In the genomic region with DNA sequence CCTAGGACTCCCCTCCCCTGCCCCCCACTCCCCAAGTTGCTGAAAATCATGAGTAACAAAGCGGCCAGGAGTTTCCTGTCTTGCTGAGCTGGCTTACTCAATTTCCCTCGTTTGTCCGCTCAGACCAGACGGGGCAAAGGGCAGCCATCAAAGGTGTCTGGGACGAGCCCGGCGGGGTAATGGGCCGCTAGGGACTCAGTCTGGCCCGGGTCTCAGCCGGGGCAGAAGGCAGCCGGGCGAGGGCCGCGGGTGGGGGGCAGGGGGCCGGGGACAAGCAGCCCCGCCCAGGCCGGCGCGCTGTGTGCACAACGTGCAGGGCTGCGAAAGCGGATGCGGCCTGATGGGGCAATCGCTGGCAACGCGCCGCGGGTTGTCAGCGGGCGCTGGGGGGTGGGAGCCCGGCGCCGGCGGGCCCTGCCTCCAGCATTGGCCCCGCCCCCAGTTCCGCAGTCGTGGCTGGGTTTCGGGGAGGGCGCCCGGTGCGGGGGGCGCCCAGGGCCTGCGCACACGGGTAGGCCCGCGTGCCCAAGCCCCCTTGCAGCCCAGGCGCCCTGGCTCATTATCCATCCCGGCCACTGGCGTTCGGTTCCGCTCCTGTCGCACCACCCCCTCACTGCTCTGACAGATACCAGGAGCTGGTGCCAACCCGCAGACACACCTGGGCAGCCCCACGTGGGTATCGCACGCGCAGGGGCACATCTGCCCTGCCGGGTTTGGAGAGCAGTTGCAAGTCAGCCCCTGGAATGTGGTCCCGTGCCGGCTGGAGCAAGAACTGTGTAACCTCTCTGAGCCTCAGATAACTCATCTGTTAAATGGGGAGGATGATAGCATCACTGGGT, we compare ENCODE assay signal across 1 cellular context.
TF ChIP-seq lines count a peak whose summit lies in the region.

No MANE protein-coding gene starts in this region.

TF ChIP-seq in GM12878, 131 proteins besides CTCF, POLR2A, EP300 and RAD21 (continued from another document and continues in another):
- TF ChIP-seq, protein P1, sequence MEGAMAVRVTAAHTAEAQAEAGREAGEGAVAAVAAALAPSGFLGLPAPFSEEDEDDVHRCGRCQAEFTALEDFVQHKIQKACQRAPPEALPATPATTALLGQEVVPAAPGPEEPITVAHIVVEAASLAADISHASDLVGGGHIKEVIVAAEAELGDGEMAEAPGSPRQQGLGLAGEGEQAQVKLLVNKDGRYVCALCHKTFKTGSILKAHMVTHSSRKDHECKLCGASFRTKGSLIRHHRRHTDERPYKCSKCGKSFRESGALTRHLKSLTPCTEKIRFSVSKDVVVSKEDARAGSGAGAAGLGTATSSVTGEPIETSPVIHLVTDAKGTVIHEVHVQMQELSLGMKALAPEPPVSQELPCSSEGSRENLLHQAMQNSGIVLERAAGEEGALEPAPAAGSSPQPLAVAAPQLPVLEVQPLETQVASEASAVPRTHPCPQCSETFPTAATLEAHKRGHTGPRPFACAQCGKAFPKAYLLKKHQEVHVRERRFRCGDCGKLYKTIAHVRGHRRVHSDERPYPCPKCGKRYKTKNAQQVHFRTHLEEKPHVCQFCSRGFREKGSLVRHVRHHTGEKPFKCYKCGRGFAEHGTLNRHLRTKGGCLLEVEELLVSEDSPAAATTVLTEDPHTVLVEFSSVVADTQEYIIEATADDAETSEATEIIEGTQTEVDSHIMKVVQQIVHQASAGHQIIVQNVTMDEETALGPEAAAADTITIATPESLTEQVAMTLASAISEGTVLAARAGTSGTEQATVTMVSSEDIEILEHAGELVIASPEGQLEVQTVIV (IDR thresholded peaks at IDR 0.05; ENCODE audit: borderline replicate concordance, partially characterized antibody), result no peak
- TF ChIP-seq, protein P2, sequence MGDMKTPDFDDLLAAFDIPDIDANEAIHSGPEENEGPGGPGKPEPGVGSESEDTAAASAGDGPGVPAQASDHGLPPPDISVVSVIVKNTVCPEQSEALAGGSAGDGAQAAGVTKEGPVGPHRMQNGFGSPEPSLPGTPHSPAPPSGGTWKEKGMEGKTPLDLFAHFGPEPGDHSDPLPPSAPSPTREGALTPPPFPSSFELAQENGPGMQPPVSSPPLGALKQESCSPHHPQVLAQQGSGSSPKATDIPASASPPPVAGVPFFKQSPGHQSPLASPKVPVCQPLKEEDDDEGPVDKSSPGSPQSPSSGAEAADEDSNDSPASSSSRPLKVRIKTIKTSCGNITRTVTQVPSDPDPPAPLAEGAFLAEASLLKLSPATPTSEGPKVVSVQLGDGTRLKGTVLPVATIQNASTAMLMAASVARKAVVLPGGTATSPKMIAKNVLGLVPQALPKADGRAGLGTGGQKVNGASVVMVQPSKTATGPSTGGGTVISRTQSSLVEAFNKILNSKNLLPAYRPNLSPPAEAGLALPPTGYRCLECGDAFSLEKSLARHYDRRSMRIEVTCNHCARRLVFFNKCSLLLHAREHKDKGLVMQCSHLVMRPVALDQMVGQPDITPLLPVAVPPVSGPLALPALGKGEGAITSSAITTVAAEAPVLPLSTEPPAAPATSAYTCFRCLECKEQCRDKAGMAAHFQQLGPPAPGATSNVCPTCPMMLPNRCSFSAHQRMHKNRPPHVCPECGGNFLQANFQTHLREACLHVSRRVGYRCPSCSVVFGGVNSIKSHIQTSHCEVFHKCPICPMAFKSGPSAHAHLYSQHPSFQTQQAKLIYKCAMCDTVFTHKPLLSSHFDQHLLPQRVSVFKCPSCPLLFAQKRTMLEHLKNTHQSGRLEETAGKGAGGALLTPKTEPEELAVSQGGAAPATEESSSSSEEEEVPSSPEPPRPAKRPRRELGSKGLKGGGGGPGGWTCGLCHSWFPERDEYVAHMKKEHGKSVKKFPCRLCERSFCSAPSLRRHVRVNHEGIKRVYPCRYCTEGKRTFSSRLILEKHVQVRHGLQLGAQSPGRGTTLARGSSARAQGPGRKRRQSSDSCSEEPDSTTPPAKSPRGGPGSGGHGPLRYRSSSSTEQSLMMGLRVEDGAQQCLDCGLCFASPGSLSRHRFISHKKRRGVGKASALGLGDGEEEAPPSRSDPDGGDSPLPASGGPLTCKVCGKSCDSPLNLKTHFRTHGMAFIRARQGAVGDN (IDR thresholded peaks at IDR 0.05), result peak; percentile 96
- no peak for TF ChIP-seq ESRRA (IDR thresholded peaks at IDR 0.05; ENCODE audit: low read length)
- TF ChIP-seq, protein P3, sequence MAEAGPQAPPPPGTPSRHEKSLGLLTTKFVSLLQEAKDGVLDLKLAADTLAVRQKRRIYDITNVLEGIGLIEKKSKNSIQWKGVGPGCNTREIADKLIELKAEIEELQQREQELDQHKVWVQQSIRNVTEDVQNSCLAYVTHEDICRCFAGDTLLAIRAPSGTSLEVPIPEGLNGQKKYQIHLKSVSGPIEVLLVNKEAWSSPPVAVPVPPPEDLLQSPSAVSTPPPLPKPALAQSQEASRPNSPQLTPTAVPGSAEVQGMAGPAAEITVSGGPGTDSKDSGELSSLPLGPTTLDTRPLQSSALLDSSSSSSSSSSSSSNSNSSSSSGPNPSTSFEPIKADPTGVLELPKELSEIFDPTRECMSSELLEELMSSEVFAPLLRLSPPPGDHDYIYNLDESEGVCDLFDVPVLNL (IDR thresholded peaks at IDR 0.05; ENCODE audit: low read depth, low read length), result no peak; the same call in 1 of the 2 replicates
- peak; percentile 54; the same call in 1 of the 2 replicates for TF ChIP-seq TAF1 (IDR thresholded peaks at IDR 0.05; ENCODE audit: borderline replicate concordance, low read depth, low read length)
- TF ChIP-seq, protein P4, sequence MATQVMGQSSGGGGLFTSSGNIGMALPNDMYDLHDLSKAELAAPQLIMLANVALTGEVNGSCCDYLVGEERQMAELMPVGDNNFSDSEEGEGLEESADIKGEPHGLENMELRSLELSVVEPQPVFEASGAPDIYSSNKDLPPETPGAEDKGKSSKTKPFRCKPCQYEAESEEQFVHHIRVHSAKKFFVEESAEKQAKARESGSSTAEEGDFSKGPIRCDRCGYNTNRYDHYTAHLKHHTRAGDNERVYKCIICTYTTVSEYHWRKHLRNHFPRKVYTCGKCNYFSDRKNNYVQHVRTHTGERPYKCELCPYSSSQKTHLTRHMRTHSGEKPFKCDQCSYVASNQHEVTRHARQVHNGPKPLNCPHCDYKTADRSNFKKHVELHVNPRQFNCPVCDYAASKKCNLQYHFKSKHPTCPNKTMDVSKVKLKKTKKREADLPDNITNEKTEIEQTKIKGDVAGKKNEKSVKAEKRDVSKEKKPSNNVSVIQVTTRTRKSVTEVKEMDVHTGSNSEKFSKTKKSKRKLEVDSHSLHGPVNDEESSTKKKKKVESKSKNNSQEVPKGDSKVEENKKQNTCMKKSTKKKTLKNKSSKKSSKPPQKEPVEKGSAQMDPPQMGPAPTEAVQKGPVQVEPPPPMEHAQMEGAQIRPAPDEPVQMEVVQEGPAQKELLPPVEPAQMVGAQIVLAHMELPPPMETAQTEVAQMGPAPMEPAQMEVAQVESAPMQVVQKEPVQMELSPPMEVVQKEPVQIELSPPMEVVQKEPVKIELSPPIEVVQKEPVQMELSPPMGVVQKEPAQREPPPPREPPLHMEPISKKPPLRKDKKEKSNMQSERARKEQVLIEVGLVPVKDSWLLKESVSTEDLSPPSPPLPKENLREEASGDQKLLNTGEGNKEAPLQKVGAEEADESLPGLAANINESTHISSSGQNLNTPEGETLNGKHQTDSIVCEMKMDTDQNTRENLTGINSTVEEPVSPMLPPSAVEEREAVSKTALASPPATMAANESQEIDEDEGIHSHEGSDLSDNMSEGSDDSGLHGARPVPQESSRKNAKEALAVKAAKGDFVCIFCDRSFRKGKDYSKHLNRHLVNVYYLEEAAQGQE (IDR thresholded peaks at IDR 0.05; ENCODE audit: low read depth, low read length), result no peak
- no peak for TF ChIP-seq ZNF622 (IDR thresholded peaks at IDR 0.05)
- no peak for TF ChIP-seq MYB (IDR thresholded peaks at IDR 0.05; ENCODE audit: borderline replicate concordance, low read depth, low read length)
- no peak for TF ChIP-seq ZZZ3 (IDR thresholded peaks at IDR 0.05; ENCODE audit: control insufficient read depth, insufficient read length, low read depth)
- TF ChIP-seq ZSCAN29 (IDR thresholded peaks at IDR 0.05), result no peak
- TF ChIP-seq NRF1 (conservative IDR thresholded peaks at IDR 0.05; ENCODE audit: low read depth, low read length), result no peak
- TF ChIP-seq, protein P5, sequence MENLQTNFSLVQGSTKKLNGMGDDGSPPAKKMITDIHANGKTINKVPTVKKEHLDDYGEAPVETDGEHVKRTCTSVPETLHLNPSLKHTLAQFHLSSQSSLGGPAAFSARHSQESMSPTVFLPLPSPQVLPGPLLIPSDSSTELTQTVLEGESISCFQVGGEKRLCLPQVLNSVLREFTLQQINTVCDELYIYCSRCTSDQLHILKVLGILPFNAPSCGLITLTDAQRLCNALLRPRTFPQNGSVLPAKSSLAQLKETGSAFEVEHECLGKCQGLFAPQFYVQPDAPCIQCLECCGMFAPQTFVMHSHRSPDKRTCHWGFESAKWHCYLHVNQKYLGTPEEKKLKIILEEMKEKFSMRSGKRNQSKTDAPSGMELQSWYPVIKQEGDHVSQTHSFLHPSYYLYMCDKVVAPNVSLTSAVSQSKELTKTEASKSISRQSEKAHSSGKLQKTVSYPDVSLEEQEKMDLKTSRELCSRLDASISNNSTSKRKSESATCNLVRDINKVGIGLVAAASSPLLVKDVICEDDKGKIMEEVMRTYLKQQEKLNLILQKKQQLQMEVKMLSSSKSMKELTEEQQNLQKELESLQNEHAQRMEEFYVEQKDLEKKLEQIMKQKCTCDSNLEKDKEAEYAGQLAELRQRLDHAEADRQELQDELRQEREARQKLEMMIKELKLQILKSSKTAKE (IDR thresholded peaks at IDR 0.05; ENCODE audit: low read depth, poor library complexity, severe bottlenecking), result no peak
- no peak for TF ChIP-seq HCFC1 (IDR thresholded peaks at IDR 0.05; ENCODE audit: low read length)
- TF ChIP-seq, protein P6, sequence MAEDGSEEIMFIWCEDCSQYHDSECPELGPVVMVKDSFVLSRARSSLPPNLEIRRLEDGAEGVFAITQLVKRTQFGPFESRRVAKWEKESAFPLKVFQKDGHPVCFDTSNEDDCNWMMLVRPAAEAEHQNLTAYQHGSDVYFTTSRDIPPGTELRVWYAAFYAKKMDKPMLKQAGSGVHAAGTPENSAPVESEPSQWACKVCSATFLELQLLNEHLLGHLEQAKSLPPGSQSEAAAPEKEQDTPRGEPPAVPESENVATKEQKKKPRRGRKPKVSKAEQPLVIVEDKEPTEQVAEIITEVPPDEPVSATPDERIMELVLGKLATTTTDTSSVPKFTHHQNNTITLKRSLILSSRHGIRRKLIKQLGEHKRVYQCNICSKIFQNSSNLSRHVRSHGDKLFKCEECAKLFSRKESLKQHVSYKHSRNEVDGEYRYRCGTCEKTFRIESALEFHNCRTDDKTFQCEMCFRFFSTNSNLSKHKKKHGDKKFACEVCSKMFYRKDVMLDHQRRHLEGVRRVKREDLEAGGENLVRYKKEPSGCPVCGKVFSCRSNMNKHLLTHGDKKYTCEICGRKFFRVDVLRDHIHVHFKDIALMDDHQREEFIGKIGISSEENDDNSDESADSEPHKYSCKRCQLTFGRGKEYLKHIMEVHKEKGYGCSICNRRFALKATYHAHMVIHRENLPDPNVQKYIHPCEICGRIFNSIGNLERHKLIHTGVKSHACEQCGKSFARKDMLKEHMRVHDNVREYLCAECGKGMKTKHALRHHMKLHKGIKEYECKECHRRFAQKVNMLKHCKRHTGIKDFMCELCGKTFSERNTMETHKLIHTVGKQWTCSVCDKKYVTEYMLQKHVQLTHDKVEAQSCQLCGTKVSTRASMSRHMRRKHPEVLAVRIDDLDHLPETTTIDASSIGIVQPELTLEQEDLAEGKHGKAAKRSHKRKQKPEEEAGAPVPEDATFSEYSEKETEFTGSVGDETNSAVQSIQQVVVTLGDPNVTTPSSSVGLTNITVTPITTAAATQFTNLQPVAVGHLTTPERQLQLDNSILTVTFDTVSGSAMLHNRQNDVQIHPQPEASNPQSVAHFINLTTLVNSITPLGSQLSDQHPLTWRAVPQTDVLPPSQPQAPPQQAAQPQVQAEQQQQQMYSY (CRISPR knock-in tag; IDR thresholded peaks at IDR 0.05), result no peak
- no peak for TF ChIP-seq ZNF384 (IDR thresholded peaks at IDR 0.05; ENCODE audit: borderline replicate concordance, low read depth, low read length)
- no peak for TF ChIP-seq FOS (IDR thresholded peaks at IDR 0.05; ENCODE audit: borderline replicate concordance, extremely low read depth, insufficient read length)
- peak; percentile 40; the same call in 1 of the 2 replicates for TF ChIP-seq TCF12 (IDR thresholded peaks at IDR 0.05; ENCODE audit: low read depth, low read length)
- no peak for TF ChIP-seq SIX5 (IDR thresholded peaks at IDR 0.05; ENCODE audit: low read depth, low read length, severe bottlenecking)
- TF ChIP-seq SUZ12 (IDR thresholded peaks at IDR 0.05; ENCODE audit: unreplicated experiment), result no peak
- no peak for TF ChIP-seq PML (IDR thresholded peaks at IDR 0.05; ENCODE audit: low read length)
- no peak for TF ChIP-seq RELA (IDR thresholded peaks at IDR 0.05; ENCODE audit: borderline replicate concordance, partially characterized antibody)
- TF ChIP-seq DPF2 (IDR thresholded peaks at IDR 0.05), result peak; percentile 97
- no peak for TF ChIP-seq FOXK2 (IDR thresholded peaks at IDR 0.05)
- TF ChIP-seq RUNX3 (IDR thresholded peaks at IDR 0.05; ENCODE audit: low read length), result peak; percentile 28; the same call in 1 of the 2 replicates
- peak; percentile 91 for TF ChIP-seq BACH1 (IDR thresholded peaks at IDR 0.05; ENCODE audit: borderline replicate concordance)
- TF ChIP-seq SREBF1 (IDR thresholded peaks at IDR 0.05; ENCODE audit: low read length), result no peak
- no peak for TF ChIP-seq ZNF274 (IDR thresholded peaks at IDR 0.05; ENCODE audit: insufficient read depth, insufficient read length)
- TF ChIP-seq PAX8 (IDR thresholded peaks at IDR 0.05), result no peak
- no peak for TF ChIP-seq EZH2 (IDR thresholded peaks at IDR 0.05; ENCODE audit: borderline replicate concordance, control insufficient read depth, low read depth, low read length)
- no peak for TF ChIP-seq SREBF2 (IDR thresholded peaks at IDR 0.05; ENCODE audit: low read length)
- TF ChIP-seq FOXM1 (IDR thresholded peaks at IDR 0.05; ENCODE audit: low read depth, low read length), result 0 out of 2 replicates have a peak, but pooled peaks have one; percentile 10
- no peak for TF ChIP-seq MEF2A (IDR thresholded peaks at IDR 0.05; ENCODE audit: insufficient read depth, low read depth, low read length)
- peak; percentile 99 for TF ChIP-seq GATAD2B (conservative IDR thresholded peaks at IDR 0.05; ENCODE audit: low read depth)
- no peak for TF ChIP-seq SUPT20H (IDR thresholded peaks at IDR 0.05; ENCODE audit: borderline replicate concordance, control insufficient read depth, low read depth, low read length)
- no peak for TF ChIP-seq CHD4 (IDR thresholded peaks at IDR 0.05)
- TF ChIP-seq POLR2AphosphoS5 (IDR thresholded peaks at IDR 0.05; ENCODE audit: low read length), result no peak
- no peak for TF ChIP-seq NFIC (IDR thresholded peaks at IDR 0.05; ENCODE audit: low read depth, low read length)
- TF ChIP-seq NFYA (IDR thresholded peaks at IDR 0.05; ENCODE audit: borderline replicate concordance, low read depth, low read length), result no peak
- TF ChIP-seq SP1 (IDR thresholded peaks at IDR 0.05; ENCODE audit: low read depth, low read length), result peak; percentile 62
- no peak for TF ChIP-seq NFXL1 (IDR thresholded peaks at IDR 0.05; ENCODE audit: borderline replicate concordance)
- TF ChIP-seq BHLHE40 (IDR thresholded peaks at IDR 0.05; ENCODE audit: borderline replicate concordance in 1 of 2, low read depth in 2 of 2, low read length in 1 of 2), result peak; percentile 74 to 92
- no peak for TF ChIP-seq CBFB (IDR thresholded peaks at IDR 0.05; ENCODE audit: low read depth)
- TF ChIP-seq JUND (IDR thresholded peaks at IDR 0.05; ENCODE audit: low read depth, low read length), result no peak
- no peak for TF ChIP-seq NR2C1 (IDR thresholded peaks at IDR 0.05)
- no peak for TF ChIP-seq HDAC2 (IDR thresholded peaks at IDR 0.05)
- no peak for TF ChIP-seq MYC (IDR thresholded peaks at IDR 0.05; ENCODE audit: insufficient read depth, insufficient read length, insufficient replicate concordance, low read length, severe bottlenecking)
